33 cellular contexts compared by ENCODE assay signal in genomic region chr22:43845981-43846380, GRCh38. TPM values are rescaled to one million over a fixed set of nuclear protein-coding genes. Genes with fewer than 3 reads are reported as not detected.
"Had no signal": no experiment of that assay in that cellular context is flagged by ENCODE, and none has a peak within 500 bp of the region (broad histone marks: within the 10 kb centered on the region; RNA-seq: fewer than 3 reads in every experiment).

No MANE protein-coding gene starts in this region.

- H3K9me3 Mint-ChIP-seq: activated T-cell treated with anti-CD3 and anti-CD28 coated beads, Interleukin-2, amount 50 U/mL, for 4 hours; activated T-helper 17 cell treated with anti-CD3 and anti-CD28 coated beads, Interleukin-2, amount 50 U/mL, for 72 hours; brain; immature natural killer cell had no signal

- H3K27ac Mint-ChIP-seq: activated CD4-positive, alpha-beta T cell treated with anti-CD3 and anti-CD28 coated beads for 36 hours; activated naive CD8-positive, alpha-beta T cell; activated T-helper 17 cell treated with anti-CD3 and anti-CD28 coated beads, Interleukin-2, amount 50 U/mL, for 72 hours; immature natural killer cell had no signal

- H3K27ac ChIP-seq: ascending aorta, cardiac muscle cell, coronary artery, dorsolateral prefrontal cortex, gastroesophageal sphincter, lower lobe of right lung, testis, transverse colon had no signal

- H3K36me3 ChIP-seq: ascending aorta, cardiac muscle cell, gastroesophageal sphincter, lower lobe of right lung, transverse colon had no signal

- H3K27me3 Mint-ChIP-seq: activated naive CD8-positive, alpha-beta T cell had no signal

- H3K4me3 ChIP-seq: ascending aorta, cardiac muscle cell, coronary artery, dorsolateral prefrontal cortex, gastroesophageal sphincter, lower lobe of right lung, testis, transverse colon had no signal

- H3K36me3 Mint-ChIP-seq: activated naive CD8-positive, alpha-beta T cell; immature natural killer cell; naive thymus-derived CD8-positive, alpha-beta T cell had no signal

- H3K4me1 ChIP-seq: ascending aorta, gastroesophageal sphincter, lower lobe of right lung, testis, transverse colon had no signal

- H3K4me1 Mint-ChIP-seq: activated CD4-positive, alpha-beta T cell treated with anti-CD3 and anti-CD28 coated beads for 36 hours; activated T-helper 17 cell treated with anti-CD3 and anti-CD28 coated beads, Interleukin-2, amount 50 U/mL, for 72 hours; immature natural killer cell had no signal

- DNase-seq: activated CD4-positive, alpha-beta T cell treated with anti-CD3 and anti-CD28 coated beads for 36 hours; activated CD4-positive, alpha-beta T cell treated with anti-CD3 and anti-CD28 coated beads, Interleukin-2, amount 50 U/mL, for 4 hours; activated CD4-positive, CD25-positive, alpha-beta regulatory T cell; activated CD8-positive, alpha-beta memory T cell treated with anti-CD3 and anti-CD28 coated beads, Interleukin-2, amount 50 U/mL, for 48 hours; activated T-cell treated with anti-CD3 and anti-CD28 coated beads, Interleukin-2, amount 50 U/mL, for 4 hours; cerebellar nuclear complex; effector memory CD4-positive, alpha-beta T cell; head of caudate nucleus; hippocampal formation; immature natural killer cell; lower lobe of right lung; mesenchymal stem cell; right cardiac atrium; stimulated activated CD4-positive, alpha-beta T cell treated with anti-CD3 and anti-CD28 coated beads, Interleukin-2, amount 100 ng/mL, for 48 hours; stimulated activated naive CD8-positive, alpha-beta T cell treated with anti-CD3 and anti-CD28 coated beads, Interleukin-15, Interleukin-2, amounts not matched to agents 100 U/mL and 50 U/mL, for 24 hours; T-helper 2 cell; testis; transverse colon had no signal

- H3K4me3 Mint-ChIP-seq: activated CD4-positive, alpha-beta T cell treated with anti-CD3 and anti-CD28 coated beads for 36 hours; activated naive CD8-positive, alpha-beta T cell; activated T-cell treated with anti-CD3 and anti-CD28 coated beads, Interleukin-2, amount 50 U/mL, for 4 hours; activated T-helper 17 cell treated with anti-CD3 and anti-CD28 coated beads, Interleukin-2, amount 50 U/mL, for 72 hours; brain; immature natural killer cell; naive thymus-derived CD8-positive, alpha-beta T cell had no signal

- H3K9me3 ChIP-seq: ascending aorta, gastroesophageal sphincter, lower lobe of right lung, testis, transverse colon had no signal

- ATAC-seq: activated CD4-positive, alpha-beta T cell treated with anti-CD3 and anti-CD28 coated beads for 36 hours; activated T-cell treated with anti-CD3 and anti-CD28 coated beads, Interleukin-2, amount 50 U/mL, for 4 hours; activated T-helper 17 cell treated with anti-CD3 and anti-CD28 coated beads, Interleukin-2, amount 50 U/mL, for 72 hours; gastroesophageal sphincter; left lobe of liver; lower lobe of right lung; naive thymus-derived CD8-positive, alpha-beta T cell; right cardiac atrium; stimulated activated naive CD8-positive, alpha-beta T cell treated with anti-CD3 and anti-CD28 coated beads, Interleukin-15, Interleukin-2, amounts not matched to agents 100 U/mL and 50 U/mL, for 24 hours had no signal

RNA-seq across cellular contexts. Expression of gene SULT4A1, which starts 16.3 kb away (rescaled TPM):
- total RNA-seq: activated CD8-positive, alpha-beta memory T cell treated with anti-CD3 and anti-CD28 coated beads for 36 hours; activated T-cell treated with anti-CD3 and anti-CD28 coated beads, Interleukin-2, amount 50 U/mL, for 4 hours; ascending aorta; endothelial cell of umbilical vein; fibroblast of villous mesenchyme; left lobe of liver; lower lobe of right lung; naive thymus-derived CD8-positive, alpha-beta T cell had no signal

RNA-seq across cellular contexts. Expression of gene PNPLA5, which starts 45.8 kb away (rescaled TPM):
- total RNA-seq: activated CD4-positive, alpha-beta T cell treated with anti-CD3 and anti-CD28 coated beads for 36 hours; activated CD8-positive, alpha-beta memory T cell treated with anti-CD3 and anti-CD28 coated beads for 36 hours; activated T-cell treated with anti-CD3 and anti-CD28 coated beads, Interleukin-2, amount 50 U/mL, for 4 hours; activated T-helper 17 cell treated with anti-CD3 and anti-CD28 coated beads, Interleukin-2, amount 50 U/mL, for 72 hours; ascending aorta; cardiac muscle cell; endothelial cell of umbilical vein; fibroblast of villous mesenchyme; gastroesophageal sphincter; kidney epithelial cell; left lobe of liver; lower lobe of right lung; naive thymus-derived CD8-positive, alpha-beta T cell; omental fat pad; right cardiac atrium; testis; transverse colon had no signal
